In the genomic region with DNA sequence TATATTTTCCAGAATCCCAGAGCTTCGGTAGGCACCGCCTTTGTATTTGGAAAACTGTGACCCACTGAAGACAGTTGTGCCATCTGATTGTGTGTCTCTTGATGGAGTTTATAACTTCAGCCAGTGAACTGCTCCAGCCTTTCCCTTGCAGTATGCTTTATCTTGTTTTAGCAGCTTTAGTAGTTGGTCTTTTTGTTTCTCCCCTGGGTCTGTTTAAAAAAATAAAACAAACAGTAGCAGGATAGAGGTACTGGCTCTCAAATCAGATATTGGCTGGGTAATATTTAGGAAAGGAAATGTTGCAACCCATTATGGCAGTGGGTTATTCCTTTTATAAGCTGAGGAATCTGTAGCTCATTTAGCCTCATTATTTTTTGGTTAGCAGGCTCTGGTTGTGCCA, we compare ENCODE assay signal across 26 cellular contexts.
"Had no signal": no experiment of that assay in that cellular context is flagged by ENCODE, and none has a peak within 500 bp of the region (broad histone marks: within the 10 kb centered on the region; RNA-seq: fewer than 3 reads in every experiment).

No MANE protein-coding gene starts in this region.

- DNase-seq: activated B cell treated with CpG ODN at 0.5 μM for 24 hours; activated CD4-positive, alpha-beta T cell treated with anti-CD3 and anti-CD28 coated beads for 1 hour; activated CD4-positive, alpha-beta T cell treated with anti-CD3 and anti-CD28 coated beads, Interleukin-2, amount 10 ng/mL, durations not matched to agents 24 days and 14 days; activated CD4-positive, alpha-beta T cell treated with anti-CD3 and anti-CD28 coated beads, Interleukin-2, amount 50 U/mL, for 48 hours; activated CD8-positive, alpha-beta memory T cell treated with anti-CD3 and anti-CD28 coated beads, Interleukin-2, amount 10 ng/mL, durations not matched to agents 7 days and 5 days; activated effector memory CD4-positive, alpha-beta T cell treated with Interleukin-2 at 50 U/mL for 16 hours; activated naive CD4-positive, alpha-beta T cell; activated naive CD8-positive, alpha-beta T cell treated with anti-CD3 and anti-CD28 coated beads, Interleukin-2, amount 50 U/mL, for 24 hours; activated T-cell treated with anti-CD3 and anti-CD28 coated beads, Interleukin-2, amount 50 U/mL, for 24 hours; amniotic stem cell; cerebellar nuclear complex; MG63; MV-4-11; NCI-H1092 treated with DMSO at 0.1 percent for 48 hours; NCI-H1417 treated with DMSO at 0.1 percent for 48 hours; NCI-H1694; NCI-H2029; NCI-H2107; NCI-H2171 treated with DMSO at 0.1 percent for 48 hours; NCI-H510A treated with DMSO at 0.1 percent for 48 hours; NCI-H69; PC-3; SK-N-SH; T-helper 1 cell had no signal

- H3K9me3 ChIP-seq: MG63, SK-N-SH had no signal

- H3K36me3 ChIP-seq: cardiac muscle cell, MG63 had no signal

- ATAC-seq: activated CD8-positive, alpha-beta memory T cell treated with anti-CD3 and anti-CD28 coated beads, Interleukin-2, amount 10 ng/mL, durations not matched to agents 7 days and 5 days; activated naive CD4-positive, alpha-beta T cell treated with anti-CD3 and anti-CD28 coated beads, Interleukin-2, amount 50 U/mL, for 72 hours; activated naive CD8-positive, alpha-beta T cell treated with anti-CD3 and anti-CD28 coated beads, Interleukin-2, amount 50 U/mL, for 24 hours; PC-3 had no signal

- H3K4me3 ChIP-seq: cardiac muscle cell, MG63 had no signal

- H3K27ac ChIP-seq: cardiac muscle cell had no signal
